ENCODE assay signal across 18 cellular contexts in the genomic region with DNA sequence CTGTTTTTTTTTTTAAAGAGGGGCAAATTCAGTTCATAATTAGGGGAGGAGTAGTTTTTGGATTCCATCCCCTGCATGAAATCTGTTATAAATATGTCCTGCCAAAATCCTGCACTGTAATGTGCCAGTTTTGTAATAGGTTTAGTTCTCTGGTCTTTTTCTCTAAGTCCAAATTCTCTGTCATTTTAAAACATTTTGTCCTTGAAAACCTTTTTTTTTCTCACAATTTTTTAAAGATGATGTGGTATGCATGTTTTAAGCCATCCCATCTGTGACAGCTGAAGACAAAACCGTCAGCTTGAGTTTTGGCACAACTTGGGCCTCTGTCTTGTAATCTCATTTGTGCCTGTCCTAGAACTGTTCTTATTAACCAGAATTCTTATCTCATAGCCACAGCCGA.
"Had no signal": no experiment of that assay in that cellular context is flagged by ENCODE, and none has a peak within 500 bp of the region (broad histone marks: within the 10 kb centered on the region; RNA-seq: fewer than 3 reads in every experiment).

No MANE protein-coding gene starts in this region.

- H3K27me3 Mint-ChIP-seq: naive thymus-derived CD4-positive, alpha-beta T cell; progenitor cell of endocrine pancreas; type B pancreatic cell had no signal

- H3K27ac ChIP-seq: pancreas, stomach, thyroid gland had no signal

- H3K9me3 ChIP-seq: pancreas, stomach, thyroid gland had no signal

- H3K36me3 Mint-ChIP-seq: naive thymus-derived CD4-positive, alpha-beta T cell; type B pancreatic cell had no signal

- H3K36me3 ChIP-seq: pancreas, stomach, thyroid gland had no signal

- H3K4me1 ChIP-seq: pancreas, stomach, thyroid gland had no signal

- H3K4me1 Mint-ChIP-seq: naive thymus-derived CD4-positive, alpha-beta T cell had no signal

- ATAC-seq: naive thymus-derived CD4-positive, alpha-beta T cell; pancreas had no signal

- H3K4me3 Mint-ChIP-seq: naive thymus-derived CD4-positive, alpha-beta T cell; type B pancreatic cell had no signal

- H3K27me3 ChIP-seq: dorsolateral prefrontal cortex, pancreas, stomach, thyroid gland had no signal

- H3K27ac Mint-ChIP-seq: naive thymus-derived CD4-positive, alpha-beta T cell; progenitor cell of endocrine pancreas; type B pancreatic cell had no signal

- H3K4me3 ChIP-seq: dorsolateral prefrontal cortex, pancreas, stomach, thyroid gland had no signal

- H3K9me3 Mint-ChIP-seq: type B pancreatic cell had no signal

- DNase-seq: cortex of kidney; effector CD8-positive, alpha-beta T cell; foreskin melanocyte; head of caudate nucleus; hippocampal formation; kidney glomerular epithelial cell; naive thymus-derived CD4-positive, alpha-beta T cell; nucleus accumbens; pancreas; small intestine; stimulated activated CD4-positive, alpha-beta T cell treated with anti-CD3 and anti-CD28 coated beads, Interleukin-12 subunit alpha, Interleukin-12 subunit beta, amount 100 ng/mL, for 4 hours; stimulated activated naive CD4-positive, alpha-beta T cell; stomach; substantia nigra; thyroid gland had no signal
